19 cellular contexts compared by ENCODE assay signal in the genomic region with DNA sequence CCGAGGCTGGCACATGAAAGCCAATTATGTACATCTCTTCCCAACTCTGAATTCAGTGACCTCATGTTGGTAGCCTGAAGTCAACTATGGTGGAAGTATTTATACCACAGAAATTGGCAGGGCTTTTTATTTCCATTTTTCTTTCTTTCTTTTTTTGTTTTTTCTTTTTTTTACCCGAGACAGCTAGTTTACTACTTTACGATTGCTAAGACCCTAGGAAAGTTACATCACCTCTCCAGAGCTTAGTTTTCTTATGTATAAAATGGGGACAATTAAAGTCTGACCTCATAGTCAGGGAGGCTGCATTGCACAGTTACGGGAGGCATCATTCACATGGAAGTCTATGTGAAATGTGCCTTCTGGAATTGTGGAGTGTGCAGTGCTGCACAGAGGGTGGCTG.
DNase-seq lines count a peak whose midpoint lies in the region; ATAC-seq and TF ChIP-seq lines count a peak whose summit lies in the region.
"Had no signal": no experiment of that assay in that cellular context is flagged by ENCODE, and none has a peak within 500 bp of the region (broad histone marks: within the 10 kb centered on the region; RNA-seq: fewer than 3 reads in every experiment).

No MANE protein-coding gene starts in this region.

- H3K4me3 ChIP-seq in HEK293 (ENCODE audit: low read depth, low read length), result no peak overlapping the region
- no peak overlapping the region for H3K4me3 ChIP-seq in BE2C (ENCODE audit: low read depth, low read length)
- H3K4me3 ChIP-seq: A549, BLaER1, GM23248 had no signal

- H3K36me3 ChIP-seq in HEK293 (ENCODE audit: control insufficient read depth in 2 of 2, insufficient read depth in 1 of 2, low read length in 2 of 2) (no peaks in the 10 kb centered on the region), BE2C (no peaks in the 10 kb centered on the region)
- H3K36me3 ChIP-seq: BLaER1 had no signal

- no peak overlapping the region; the same call in 1 of the 2 replicates for H3K27ac ChIP-seq in HEK293 (ENCODE audit: extremely low read depth, low read depth, low read length)
- H3K27ac ChIP-seq: A549, BLaER1, C4-2B, GM23248 had no signal

- H3K9me3 ChIP-seq in HEK293 (ENCODE audit: control insufficient read depth, insufficient read depth, low read depth, low read length) (no peaks in the 10 kb centered on the region), BE2C (no peaks in the 10 kb centered on the region)
- H3K9me3 ChIP-seq: A549, BLaER1, Caco-2 had no signal

- TF ChIP-seq CTCF in HEK293 (tag by site-specific recombination; IDR thresholded peaks at IDR 0.05) (no peak), BE2C (IDR thresholded peaks at IDR 0.05; ENCODE audit: low read depth, low read length) (no peak)

- POLR2A ChIA-PET in HEK293 (lab: Yijun Ruan, JAX), result no interaction called here

- ATAC-seq in HG02678 (IDR thresholded peaks at IDR 0.05; ENCODE audit: unreplicated experiment), result no peak
- ATAC-seq: A549; CD8-positive, alpha-beta T cell had no signal

- DNase-seq in NCI-H748 (lab: John Stamatoyannopoulos, UW; ENCODE audit: unreplicated experiment) (peak; percentile 11), NCI-H748 treated with DMSO at 0.1 percent for 48 hours (lab: John Stamatoyannopoulos, UW) (no peak), NCI-H82 treated with DMSO at 0.1 percent for 48 hours (lab: John Stamatoyannopoulos, UW; ENCODE audit: unreplicated experiment) (peak; percentile 51), NCI-H1092 treated with DMSO at 0.1 percent for 48 hours (lab: John Stamatoyannopoulos, UW) (no peak), BE2C (no peak)
- DNase-seq: 8988T; Caco-2; CD4-positive, CD25-positive, alpha-beta regulatory T cell; CD8-positive, alpha-beta T cell; DMS153; DND-41; GM23248; H7; HCEC 1CT had no signal

- peaks cover 8% of the 10 kb centered on the region for H3K4me1 ChIP-seq in HEK293 (ENCODE audit: control insufficient read depth, insufficient read depth, low read length)
- H3K4me1 ChIP-seq in BE2C, result no peaks in the 10 kb centered on the region
- H3K4me1 ChIP-seq: A549, BLaER1, Caco-2 had no signal

- no peaks in the 10 kb centered on the region for H3K27me3 ChIP-seq in BE2C
- H3K27me3 ChIP-seq: BLaER1 had no signal

- CTCF ChIA-PET in HEK293 (lab: Yijun Ruan, JAX), result interaction anchor here (1.1 to 1.6 kb wide), 5 partner anchors 9 to 336 kb away, joined by 3 to 7 read pairs (median 4); no protein-coding TSS in a partner anchor

TF ChIP-seq in HEK293, 187 proteins besides CTCF, POLR2A, EP300 and RAD21 (continues in another document):
- TF ChIP-seq, protein P1, sequence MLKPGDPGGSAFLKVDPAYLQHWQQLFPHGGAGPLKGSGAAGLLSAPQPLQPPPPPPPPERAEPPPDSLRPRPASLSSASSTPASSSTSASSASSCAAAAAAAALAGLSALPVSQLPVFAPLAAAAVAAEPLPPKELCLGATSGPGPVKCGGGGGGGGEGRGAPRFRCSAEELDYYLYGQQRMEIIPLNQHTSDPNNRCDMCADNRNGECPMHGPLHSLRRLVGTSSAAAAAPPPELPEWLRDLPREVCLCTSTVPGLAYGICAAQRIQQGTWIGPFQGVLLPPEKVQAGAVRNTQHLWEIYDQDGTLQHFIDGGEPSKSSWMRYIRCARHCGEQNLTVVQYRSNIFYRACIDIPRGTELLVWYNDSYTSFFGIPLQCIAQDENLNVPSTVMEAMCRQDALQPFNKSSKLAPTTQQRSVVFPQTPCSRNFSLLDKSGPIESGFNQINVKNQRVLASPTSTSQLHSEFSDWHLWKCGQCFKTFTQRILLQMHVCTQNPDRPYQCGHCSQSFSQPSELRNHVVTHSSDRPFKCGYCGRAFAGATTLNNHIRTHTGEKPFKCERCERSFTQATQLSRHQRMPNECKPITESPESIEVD (tag by site-specific recombination; IDR thresholded peaks at IDR 0.05), result peak; percentile 91
- TF ChIP-seq ZNF335 (tag by site-specific recombination; conservative IDR thresholded peaks at IDR 0.05) (peak; percentile 92), ZNF670 (tag by site-specific recombination; IDR thresholded peaks at IDR 0.05; ENCODE audit: low read depth) (no peak), ZBTB21 (tag by site-specific recombination; IDR thresholded peaks at IDR 0.05) (peak; percentile 83), ZBTB20 (tag by site-specific recombination; IDR thresholded peaks at IDR 0.05) (no peak), ZNF610 (tag by site-specific recombination; IDR thresholded peaks at IDR 0.05; ENCODE audit: borderline replicate concordance) (no peak), ZBTB17 (tag by site-specific recombination; IDR thresholded peaks at IDR 0.05) (peak; percentile 28; the same call in 1 of the 2 replicates), ZNF660 (tag by site-specific recombination; IDR thresholded peaks at IDR 0.05) (peak; percentile 45; the same call in 1 of the 2 replicates), ZNF266 (tag by site-specific recombination; IDR thresholded peaks at IDR 0.05; ENCODE audit: low read depth) (no peak), ZNF747 (tag by site-specific recombination; IDR thresholded peaks at IDR 0.05) (no peak), ZFP69B (tag by site-specific recombination; IDR thresholded peaks at IDR 0.05) (peak; percentile 52; the same call in 1 of the 2 replicates), ZNF558 (tag by site-specific recombination; IDR thresholded peaks at IDR 0.05) (0 out of 2 replicates have a peak, but pooled peaks have one; percentile 19), GLI2 (tag by site-specific recombination; IDR thresholded peaks at IDR 0.05; ENCODE audit: borderline replicate concordance, low read depth) (no peak), ZNF366 (tag by site-specific recombination; conservative IDR thresholded peaks at IDR 0.05) (peak; percentile 50; the same call in 1 of the 2 replicates), ZNF354C (tag by site-specific recombination; IDR thresholded peaks at IDR 0.05; ENCODE audit: borderline replicate concordance, low read depth) (no peak), ZNF791 (tag by site-specific recombination; IDR thresholded peaks at IDR 0.05) (no peak), WT1 (tag by site-specific recombination; IDR thresholded peaks at IDR 0.05) (no peak), ZSCAN30 (tag by site-specific recombination; IDR thresholded peaks at IDR 0.05) (peak; percentile 42; the same call in 1 of the 2 replicates), YY1 (tag by site-specific recombination; IDR thresholded peaks at IDR 0.05) (no peak), ZNF585B (tag by site-specific recombination; IDR thresholded peaks at IDR 0.05) (no peak), ZEB2 (tag by site-specific recombination; IDR thresholded peaks at IDR 0.05) (peak; percentile 51), ZNF792 (tag by site-specific recombination; IDR thresholded peaks at IDR 0.05) (peak; percentile 29; the same call in 1 of the 2 replicates), ZNF112 (tag by site-specific recombination; IDR thresholded peaks at IDR 0.05) (peak; percentile 93), KLF8 (tag by site-specific recombination; IDR thresholded peaks at IDR 0.05) (no peak)
- TF ChIP-seq, protein P2, sequence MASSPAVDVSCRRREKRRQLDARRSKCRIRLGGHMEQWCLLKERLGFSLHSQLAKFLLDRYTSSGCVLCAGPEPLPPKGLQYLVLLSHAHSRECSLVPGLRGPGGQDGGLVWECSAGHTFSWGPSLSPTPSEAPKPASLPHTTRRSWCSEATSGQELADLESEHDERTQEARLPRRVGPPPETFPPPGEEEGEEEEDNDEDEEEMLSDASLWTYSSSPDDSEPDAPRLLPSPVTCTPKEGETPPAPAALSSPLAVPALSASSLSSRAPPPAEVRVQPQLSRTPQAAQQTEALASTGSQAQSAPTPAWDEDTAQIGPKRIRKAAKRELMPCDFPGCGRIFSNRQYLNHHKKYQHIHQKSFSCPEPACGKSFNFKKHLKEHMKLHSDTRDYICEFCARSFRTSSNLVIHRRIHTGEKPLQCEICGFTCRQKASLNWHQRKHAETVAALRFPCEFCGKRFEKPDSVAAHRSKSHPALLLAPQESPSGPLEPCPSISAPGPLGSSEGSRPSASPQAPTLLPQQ (tag by site-specific recombination; IDR thresholded peaks at IDR 0.05), result 0 out of 2 replicates have a peak, but pooled peaks have one; percentile 35
- TF ChIP-seq, protein P3, sequence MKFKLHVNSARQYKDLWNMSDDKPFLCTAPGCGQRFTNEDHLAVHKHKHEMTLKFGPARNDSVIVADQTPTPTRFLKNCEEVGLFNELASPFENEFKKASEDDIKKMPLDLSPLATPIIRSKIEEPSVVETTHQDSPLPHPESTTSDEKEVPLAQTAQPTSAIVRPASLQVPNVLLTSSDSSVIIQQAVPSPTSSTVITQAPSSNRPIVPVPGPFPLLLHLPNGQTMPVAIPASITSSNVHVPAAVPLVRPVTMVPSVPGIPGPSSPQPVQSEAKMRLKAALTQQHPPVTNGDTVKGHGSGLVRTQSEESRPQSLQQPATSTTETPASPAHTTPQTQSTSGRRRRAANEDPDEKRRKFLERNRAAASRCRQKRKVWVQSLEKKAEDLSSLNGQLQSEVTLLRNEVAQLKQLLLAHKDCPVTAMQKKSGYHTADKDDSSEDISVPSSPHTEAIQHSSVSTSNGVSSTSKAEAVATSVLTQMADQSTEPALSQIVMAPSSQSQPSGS (tag by site-specific recombination; IDR thresholded peaks at IDR 0.05; ENCODE audit: low read depth), result peak; percentile 77
- TF ChIP-seq, protein P4, sequence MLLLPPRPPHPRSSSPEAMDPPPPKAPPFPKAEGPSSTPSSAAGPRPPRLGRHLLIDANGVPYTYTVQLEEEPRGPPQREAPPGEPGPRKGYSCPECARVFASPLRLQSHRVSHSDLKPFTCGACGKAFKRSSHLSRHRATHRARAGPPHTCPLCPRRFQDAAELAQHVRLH (tag by site-specific recombination; IDR thresholded peaks at IDR 0.05), result peak; percentile 61; the same call in 1 of the 2 replicates

Comparison
In these comparisons a context has a peak if more than half of its experiments do, and no peak if none do; other contexts are left out.
1. DNase-seq: peak in NCI-H748 (single experiment) and NCI-H82 treated with DMSO at 0.1 percent for 48 hours (single experiment); none in NCI-H748 treated with DMSO at 0.1 percent for 48 hours (single experiment), NCI-H1092 treated with DMSO at 0.1 percent for 48 hours (single experiment) and BE2C (single experiment).